ENCODE assay signal across 8 cellular contexts in genomic region chr11:113875414-113876073, GRCh38. TPM values are rescaled to one million over a fixed set of nuclear protein-coding genes. Genes with fewer than 3 reads are reported as not detected.
A peak's percentile ranks its signal among the peaks of the same experiment; 100 is the strongest.
DNase-seq lines count a peak whose midpoint lies in the region; ATAC-seq and TF ChIP-seq lines count a peak whose summit lies in the region.

Gene USP28, minus strand, starts transcription at chr11:113875572. Its CDS starts 71 bp downstream, at chr11:113875501.

- 1% methylated on average over 47 to 74 of the region's 74 CpGs for WGBS in aorta, 2 donors

- H3K27ac ChIP-seq in aorta (ENCODE audit: low read depth in 1 of 2, low read length in 2 of 2): peak within 1 kb of the TSS; percentile 82 to 85

- ATAC-seq in GM18508 (IDR thresholded peaks at IDR 0.05; ENCODE audit: insufficient read depth, unreplicated experiment) (peak; percentile 69), HG02970 (IDR thresholded peaks at IDR 0.05; ENCODE audit: low FRiP score, unreplicated experiment) (peak; percentile 90), aorta (ENCODE audit: low FRiP score) (peak; percentile 98)

- DNase-seq in NCI-H187 treated with DMSO at 0.1 percent for 48 hours (lab: John Stamatoyannopoulos, UW): peak; percentile 57
- DNase-seq in T-helper 9 cell: peak; percentile 68
- DNase-seq in astrocyte of the cerebellum (ENCODE audit: low read depth): peak; percentile 84
- DNase-seq in hepatic stellate cell (ENCODE audit: low spot score): peak; percentile 99
- DNase-seq in renal cortical epithelial cell (ENCODE audit: low read depth): peak; percentile 82
- peak; percentile 99 for DNase-seq in aorta

- H3K9me3 ChIP-seq in aorta (ENCODE audit: control insufficient read depth, low read length): no peaks in the 10 kb centered on the region

- no peaks in the 10 kb centered on the region for H3K27me3 ChIP-seq in aorta (ENCODE audit: control insufficient read depth in 1 of 2, insufficient read depth in 2 of 2, low read length in 1 of 2)

- in situ Hi-C loops in astrocyte of the cerebellum (cut with HindIII; ENCODE audit: low sequenced_read_pairs): no loop called here

- H3K4me3 ChIP-seq in astrocyte of the cerebellum (ENCODE audit: low read depth, low read length) (peak within 1 kb of the TSS; percentile 79), aorta (ENCODE audit: low read length in 2 of 2) (peak within 1 kb of the TSS; percentile 84 to 90)

- no peaks in the 10 kb centered on the region for H3K36me3 ChIP-seq in aorta (ENCODE audit: control insufficient read depth in 1 of 2, insufficient read depth in 2 of 2, low read length in 1 of 2)

- intact Hi-C loops in aorta (cut with DNase I): no loop called here

- H3K4me1 ChIP-seq in aorta (ENCODE audit: control insufficient read depth in 1 of 2, insufficient read depth in 2 of 2, low read length in 2 of 2): no peaks in the 10 kb centered on the region

- TF ChIP-seq CTCF in astrocyte of the cerebellum (IDR thresholded peaks at IDR 0.05; ENCODE audit: low read depth, low read length, missing control alignments): no peak

RNA-seq across cellular contexts. Expression of gene USP28, which starts in this region (rescaled TPM):
- total RNA-seq in renal cortical epithelial cell (19.8 and 39.4 TPM in 2 replicates), aorta (10 to 100 TPM; 26.2 to 28.5 TPM)
- 1 to 10 TPM; 8.4 to 8.8 TPM for polyA plus RNA-seq in aorta

Comparison
In these comparisons a context has a peak if more than half of its experiments do, and no peak if none do; other contexts are left out.
1. Peak in every context shown above with its lines: DNase-seq, ATAC-seq, H3K4me3 ChIP-seq and H3K27ac ChIP-seq.